Comparison of ENCODE assay signal across 26 cellular contexts in the genomic region with DNA sequence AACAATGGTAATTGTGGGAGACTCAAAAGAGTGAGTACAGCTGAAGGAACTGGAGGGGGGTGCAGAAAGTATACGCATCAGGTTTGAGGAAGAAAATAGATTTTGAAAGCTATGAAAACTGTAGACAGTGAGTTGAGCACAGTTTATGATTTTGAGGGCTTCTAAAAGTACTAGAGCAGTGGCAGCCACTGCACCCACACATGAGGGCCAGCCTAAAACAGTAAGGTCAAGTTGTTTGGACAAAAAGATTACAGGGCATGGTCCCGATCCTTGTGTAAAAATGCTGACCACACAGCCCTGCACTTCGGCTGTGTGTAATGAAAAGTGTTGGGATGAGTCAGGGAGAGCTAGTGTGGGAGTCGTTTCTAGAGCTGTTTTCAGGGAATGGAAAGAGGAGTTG.
DNase-seq lines count a peak whose midpoint lies in the region; ATAC-seq and TF ChIP-seq lines count a peak whose summit lies in the region.
"Had no signal": no experiment of that assay in that cellular context is flagged by ENCODE, and none has a peak within 500 bp of the region (broad histone marks: within the 10 kb centered on the region; RNA-seq: fewer than 3 reads in every experiment).

No MANE protein-coding gene starts in this region.

- H3K27me3 ChIP-seq in osteoblast (ENCODE audit: insufficient read depth, low read length) = no peaks in the 10 kb centered on the region
- H3K27me3 ChIP-seq: BE2C, BLaER1 had no signal

- ATAC-seq in activated CD8-positive, alpha-beta T cell treated with anti-CD3 and anti-CD28 coated beads, Interleukin-2, amount 10 ng/mL, durations not matched to agents 7 days and 5 days = no peak
- no peak for ATAC-seq in HG02763 (IDR thresholded peaks at IDR 0.05; ENCODE audit: unreplicated experiment)
- ATAC-seq: GM12878 had no signal

- no peaks in the 10 kb centered on the region for H3K79me2 ChIP-seq in osteoblast (ENCODE audit: insufficient read depth, low read length)

- H3K4me3 ChIP-seq in osteoblast (ENCODE audit: insufficient read depth, low read length) = no peak overlapping the region
- H3K4me3 ChIP-seq: BLaER1, GM12878 had no signal

- no peak for TF ChIP-seq CTCF in endothelial cell (IDR thresholded peaks at IDR 0.05; ENCODE audit: unreplicated experiment)
- no peak for TF ChIP-seq CTCF in osteoblast (IDR thresholded peaks at IDR 0.05; ENCODE audit: extremely low read depth, low read depth, low read length)
- no peak for TF ChIP-seq CTCF in chondrocyte (IDR thresholded peaks at IDR 0.05)

- peaks cover 81% of the 10 kb centered on the region for H3K9me3 Mint-ChIP-seq in endothelial cell (ENCODE audit: unreplicated experiment)
- peaks cover 76% of the 10 kb centered on the region for H3K9me3 Mint-ChIP-seq in chondrocyte (ENCODE audit: low read depth)
- H3K9me3 Mint-ChIP-seq in activated CD8-positive, alpha-beta T cell treated with anti-CD3 and anti-CD28 coated beads, Interleukin-2, amount 10 ng/mL, durations not matched to agents 7 days and 5 days (ENCODE audit: insufficient read depth) = peaks cover 55% of the 10 kb centered on the region

- no peaks in the 10 kb centered on the region for H3K36me3 ChIP-seq in osteoblast (ENCODE audit: insufficient read depth, low read length)
- H3K36me3 ChIP-seq: BE2C, BLaER1 had no signal

- peak overlapping the region; percentile 19 for H3K4me3 Mint-ChIP-seq in endothelial cell (ENCODE audit: unreplicated experiment)
- H3K4me3 Mint-ChIP-seq in chondrocyte (ENCODE audit: unreplicated experiment) = no peak overlapping the region
- H3K4me3 Mint-ChIP-seq in activated CD8-positive, alpha-beta T cell treated with anti-CD3 and anti-CD28 coated beads, Interleukin-2, amount 10 ng/mL, durations not matched to agents 7 days and 5 days = no peak overlapping the region
- H3K4me3 Mint-ChIP-seq: CD14-positive monocyte; CD4-positive, alpha-beta memory T cell; CD4-positive, CD25-positive, alpha-beta regulatory T cell; CD8-positive, alpha-beta memory T cell had no signal

- H3K9me3 ChIP-seq in osteoblast (ENCODE audit: low read depth, low read length) = no peaks in the 10 kb centered on the region
- H3K9me3 ChIP-seq: BE2C had no signal

- H3K4me1 ChIP-seq in osteoblast (ENCODE audit: insufficient read depth, low read length) = no peaks in the 10 kb centered on the region
- H3K4me1 ChIP-seq: BE2C, BLaER1 had no signal

- CTCF ChIA-PET in activated CD8-positive, alpha-beta T cell treated with anti-CD3 and anti-CD28 coated beads, Interleukin-2, amount 10 ng/mL, durations not matched to agents 7 days and 5 days (lab: Charles Lee) = no interaction called here

- DNase-seq in endothelial cell (ENCODE audit: low spot score) (no peak), kidney tubule cell (ENCODE audit: low spot score) (peak; percentile 27), osteoblast (ENCODE audit: insufficient read length, low spot score, missing footprints) (peak; percentile 14), renal cortical epithelial cell (ENCODE audit: low read depth) (peak; percentile 21), NCI-H1105 treated with DMSO at 0.1 percent for 48 hours (lab: John Stamatoyannopoulos, UW) (no peak), chondrocyte (ENCODE audit: low spot score) (no peak)
- DNase-seq in activated CD8-positive, alpha-beta T cell treated with anti-CD3 and anti-CD28 coated beads, Interleukin-2, amount 10 ng/mL, durations not matched to agents 7 days and 5 days = no peak
- DNase-seq: 8988T; ACHN; BE2C; C1 segment of cervical spinal cord; CD4-positive, alpha-beta memory T cell; CD4-positive, CD25-positive, alpha-beta regulatory T cell; CD8-positive, alpha-beta memory T cell; COR-L47; DMS 273 treated with DMSO at 0.1 percent for 48 hours; DMS153; DMS53; DMS79; DND-41; EL; GDM1 had no signal

- H3K4me2 ChIP-seq in osteoblast (ENCODE audit: insufficient read depth, low read length) = no peak overlapping the region
- H3K4me2 ChIP-seq: BLaER1 had no signal

- H3K4me1 Mint-ChIP-seq in endothelial cell (ENCODE audit: unreplicated experiment) (no peaks in the 10 kb centered on the region), chondrocyte (ENCODE audit: low read depth) (no peaks in the 10 kb centered on the region)
- no peaks in the 10 kb centered on the region for H3K4me1 Mint-ChIP-seq in activated CD8-positive, alpha-beta T cell treated with anti-CD3 and anti-CD28 coated beads, Interleukin-2, amount 10 ng/mL, durations not matched to agents 7 days and 5 days (ENCODE audit: low read depth)
- H3K4me1 Mint-ChIP-seq: CD14-positive monocyte; CD4-positive, alpha-beta memory T cell had no signal

- H3K36me3 Mint-ChIP-seq in endothelial cell (ENCODE audit: low read depth, unreplicated experiment) = peaks cover 47% of the 10 kb centered on the region
- no peaks in the 10 kb centered on the region for H3K36me3 Mint-ChIP-seq in chondrocyte (ENCODE audit: low read depth)
- H3K36me3 Mint-ChIP-seq in activated CD8-positive, alpha-beta T cell treated with anti-CD3 and anti-CD28 coated beads, Interleukin-2, amount 10 ng/mL, durations not matched to agents 7 days and 5 days (ENCODE audit: low read depth) = peaks cover under 1% of the 10 kb centered on the region
- H3K36me3 Mint-ChIP-seq: CD14-positive monocyte had no signal

- POLR2A ChIA-PET in activated CD8-positive, alpha-beta T cell treated with anti-CD3 and anti-CD28 coated beads, Interleukin-2, amount 10 ng/mL, durations not matched to agents 7 days and 5 days (lab: Charles Lee) = no interaction called here

- H3K27ac ChIP-seq in osteoblast (ENCODE audit: low read depth, low read length) = no peak overlapping the region
- H3K27ac ChIP-seq: BLaER1 had no signal

- H4K20me1 ChIP-seq in osteoblast (ENCODE audit: insufficient read depth, low read length) = no peaks in the 10 kb centered on the region
- H4K20me1 ChIP-seq: BLaER1 had no signal

- peaks cover 14% of the 10 kb centered on the region for H3K27me3 Mint-ChIP-seq in endothelial cell (ENCODE audit: unreplicated experiment)
- no peaks in the 10 kb centered on the region for H3K27me3 Mint-ChIP-seq in chondrocyte (ENCODE audit: low read depth)
- no peaks in the 10 kb centered on the region for H3K27me3 Mint-ChIP-seq in activated CD8-positive, alpha-beta T cell treated with anti-CD3 and anti-CD28 coated beads, Interleukin-2, amount 10 ng/mL, durations not matched to agents 7 days and 5 days (ENCODE audit: low read depth)
- H3K27me3 Mint-ChIP-seq: CD4-positive, alpha-beta memory T cell; CD4-positive, CD25-positive, alpha-beta regulatory T cell; CD8-positive, alpha-beta memory T cell had no signal

- H2AFZ ChIP-seq in osteoblast (ENCODE audit: low read length) = no peak overlapping the region

- no peak overlapping the region for H3K27ac Mint-ChIP-seq in endothelial cell (ENCODE audit: unreplicated experiment)
- no peak overlapping the region for H3K27ac Mint-ChIP-seq in chondrocyte (ENCODE audit: unreplicated experiment)
- H3K27ac Mint-ChIP-seq in activated CD8-positive, alpha-beta T cell treated with anti-CD3 and anti-CD28 coated beads, Interleukin-2, amount 10 ng/mL, durations not matched to agents 7 days and 5 days = no peak overlapping the region
- H3K27ac Mint-ChIP-seq: CD14-positive monocyte; CD4-positive, alpha-beta memory T cell; CD8-positive, alpha-beta memory T cell had no signal

Comparison
In these comparisons a context has a peak if more than half of its experiments do, and no peak if none do; other contexts are left out.
1. DNase-seq: peak in kidney tubule cell (single experiment), osteoblast (single experiment) and renal cortical epithelial cell (single experiment); none in endothelial cell (single experiment), NCI-H1105 treated with DMSO at 0.1 percent for 48 hours (single experiment), chondrocyte (single experiment) and activated CD8-positive, alpha-beta T cell treated with anti-CD3 and anti-CD28 coated beads, Interleukin-2, amount 10 ng/mL, durations not matched to agents 7 days and 5 days (single experiment).